Comparison of ENCODE assay signal across 26 cellular contexts in the genomic region with DNA sequence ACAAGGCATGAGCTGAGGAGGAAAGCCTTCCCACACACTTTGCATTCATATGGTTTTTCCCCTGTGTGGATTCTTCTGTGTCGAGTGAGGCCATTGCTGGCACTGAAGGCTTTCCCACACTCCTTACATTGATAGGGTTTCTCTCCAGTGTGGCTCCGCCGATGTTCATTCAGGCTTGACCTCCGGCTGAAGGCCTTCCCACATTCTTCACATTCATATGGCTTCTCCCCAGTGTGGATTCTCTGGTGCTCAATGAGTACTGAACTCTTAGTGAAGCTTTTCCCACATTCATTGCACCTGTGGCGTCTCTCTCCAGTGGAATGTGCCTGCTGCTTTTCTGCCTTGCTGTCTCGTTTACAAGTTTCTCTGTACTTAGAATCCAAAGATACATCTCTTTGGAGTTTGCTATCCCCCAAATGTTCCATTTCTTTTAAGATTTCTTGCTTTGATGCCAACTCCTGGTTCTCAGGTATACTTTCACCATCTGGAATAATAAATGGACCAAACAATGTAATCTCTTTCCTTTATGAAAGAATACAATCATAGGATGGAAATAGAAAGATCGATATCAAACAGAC.
"Had no signal": no experiment of that assay in that cellular context is flagged by ENCODE, and none has a peak within 500 bp of the region (broad histone marks: within the 10 kb centered on the region; RNA-seq: fewer than 3 reads in every experiment).

No MANE protein-coding gene starts in this region.

- H3K27me3 Mint-ChIP-seq: activated CD8-positive, alpha-beta T cell treated with anti-CD3 and anti-CD28 coated beads for 36 hours; brain had no signal

- H3K36me3 ChIP-seq: SJCRH30 had no signal

- H3K4me1 Mint-ChIP-seq: activated naive CD4-positive, alpha-beta T cell treated with anti-CD3 and anti-CD28 coated beads, Interleukin-2, amount 50 U/mL, for 24 hours; brain; central memory CD8-positive, alpha-beta T cell had no signal

- H3K27me3 ChIP-seq: Peyer's patch, SJCRH30 had no signal

- H3K27ac Mint-ChIP-seq: activated CD8-positive, alpha-beta T cell treated with anti-CD3 and anti-CD28 coated beads for 36 hours; activated naive CD4-positive, alpha-beta T cell treated with anti-CD3 and anti-CD28 coated beads, Interleukin-2, amount 50 U/mL, for 24 hours; brain had no signal

- H3K4me3 Mint-ChIP-seq: activated CD8-positive, alpha-beta T cell treated with anti-CD3 and anti-CD28 coated beads for 36 hours; activated naive CD4-positive, alpha-beta T cell treated with anti-CD3 and anti-CD28 coated beads, Interleukin-2, amount 50 U/mL, for 24 hours; brain; central memory CD8-positive, alpha-beta T cell had no signal

- H3K4me1 ChIP-seq: Peyer's patch, SJCRH30 had no signal

- DNase-seq: activated CD4-positive, alpha-beta T cell treated with anti-CD3 and anti-CD28 coated beads for 4 hours; activated CD8-positive, alpha-beta memory T cell treated with anti-CD3 and anti-CD28 coated beads, Interleukin-2, amount 50 U/mL, for 48 hours; activated CD8-positive, alpha-beta T cell treated with anti-CD3 and anti-CD28 coated beads for 36 hours; activated T-cell treated with anti-CD3 and anti-CD28 coated beads, Interleukin-2, amount 50 U/mL, for 1 hour; amygdala; KG1; NCI-H1092; NCI-H1417; NCI-H1930; NCI-H2107; NCI-H345; NCI-H510A treated with DMSO at 0.1 percent for 48 hours; NCI-H69; NK-92 treated with Interleukin-12 subunit alpha and Interleukin-12 subunit beta, amount 100 ng/mL, for 24 hours; OCI-M1; Peyer's patch; Right ventricle myocardium superior; SJCRH30; SK-N-SH; T-helper 1 cell had no signal

- H3K9ac ChIP-seq: SK-N-SH had no signal

- ATAC-seq: activated CD4-positive, CD25-positive, alpha-beta regulatory T cell treated with anti-CD3 and anti-CD28 coated beads, Interleukin-2, amount 50 U/mL, for 24 hours; activated CD8-positive, alpha-beta T cell treated with anti-CD3 and anti-CD28 coated beads for 36 hours had no signal

- H3K4me2 ChIP-seq: SK-N-SH had no signal

- H3K27ac ChIP-seq: Peyer's patch, RWPE1, SJCRH30, VCaP had no signal

- H3K4me3 ChIP-seq: Peyer's patch, SJCRH30 had no signal
